In the genomic region with DNA sequence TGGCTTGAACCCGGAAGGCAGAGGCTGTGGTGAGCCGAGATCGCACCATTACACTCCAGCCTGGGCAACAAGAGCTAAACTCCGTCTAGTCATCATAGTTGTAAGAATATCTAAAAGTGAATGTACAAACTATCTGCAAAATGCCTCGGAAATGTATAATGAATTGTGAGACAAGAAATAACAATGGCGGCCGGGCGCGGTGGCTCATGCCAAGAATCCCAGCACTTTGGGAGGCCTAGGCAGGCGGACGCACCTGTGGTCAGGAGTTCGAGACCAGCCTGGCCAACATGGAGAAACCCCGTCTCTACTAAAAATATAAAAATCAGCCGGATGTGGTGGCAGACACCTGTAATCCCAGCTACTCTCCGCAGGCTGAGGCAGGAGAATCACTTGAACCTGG, we compare ENCODE assay signal across 39 cellular contexts.
"Had no signal": no experiment of that assay in that cellular context is flagged by ENCODE, and none has a peak within 500 bp of the region (broad histone marks: within the 10 kb centered on the region; RNA-seq: fewer than 3 reads in every experiment).

No MANE protein-coding gene starts in this region.

- H3K9me3 Mint-ChIP-seq: activated naive CD4-positive, alpha-beta T cell treated with anti-CD3 and anti-CD28 coated beads for 36 hours; activated naive CD4-positive, alpha-beta T cell treated with anti-CD3 and anti-CD28 coated beads, Interleukin-2, amount 10 ng/mL, durations not matched to agents 7 days and 5 days; activated naive CD4-positive, alpha-beta T cell treated with anti-CD3 and anti-CD28 coated beads, Interleukin-2, amount 50 U/mL, for 24 hours; activated naive CD4-positive, alpha-beta T cell treated with anti-CD3 and anti-CD28 coated beads, Interleukin-2, amount 50 U/mL, for 72 hours; activated naive CD8-positive, alpha-beta T cell treated with anti-CD3 and anti-CD28 coated beads for 36 hours; activated naive CD8-positive, alpha-beta T cell treated with anti-CD3 and anti-CD28 coated beads, Interleukin-2, amount 10 ng/mL, durations not matched to agents 7 days and 5 days; activated naive CD8-positive, alpha-beta T cell treated with anti-CD3 and anti-CD28 coated beads, Interleukin-2, amount 50 U/mL, for 24 hours; activated T-cell treated with anti-CD3 and anti-CD28 coated beads, Interleukin-2, amount 50 U/mL, for 24 hours; activated T-cell treated with anti-CD3 and anti-CD28 coated beads, Interleukin-2, amount 50 U/mL, for 4 hours; activated T-helper 1 cell treated with anti-CD3 and anti-CD28 coated beads, Interleukin-12 subunit alpha, Interleukin-12 subunit beta, Interleukin-2, Interleukin-4 antibody, amounts not matched to agents 30 ng/mL and 10 ng/mL and 1 ng/mL, durations not matched to agents 14 hours and 24 hours and 36 hours; activated T-helper 17 cell treated with anti-CD3 and anti-CD28 coated beads, Interleukin-2, amount 50 U/mL, for 72 hours; activated T-helper 2 cell treated with anti-CD3 and anti-CD28 coated beads, Interferon-gamma antibody, Interleukin-2, Interleukin-4, amounts not matched to agents 10 μg/mL and 5 μg/mL and 100 μg/mL, durations not matched to agents 14 hours and 24 hours and 36 hours; central memory CD8-positive, alpha-beta T cell had no signal

- H3K27me3 Mint-ChIP-seq: activated naive CD4-positive, alpha-beta T cell treated with anti-CD3 and anti-CD28 coated beads, Interleukin-2, amount 10 ng/mL, durations not matched to agents 7 days and 5 days; activated naive CD4-positive, alpha-beta T cell treated with anti-CD3 and anti-CD28 coated beads, Interleukin-2, amount 50 U/mL, for 24 hours; activated naive CD8-positive, alpha-beta T cell; activated naive CD8-positive, alpha-beta T cell treated with anti-CD3 and anti-CD28 coated beads for 36 hours; activated naive CD8-positive, alpha-beta T cell treated with anti-CD3 and anti-CD28 coated beads, Interleukin-2, amount 10 ng/mL, durations not matched to agents 7 days and 5 days; activated naive CD8-positive, alpha-beta T cell treated with anti-CD3 and anti-CD28 coated beads, Interleukin-2, amount 50 U/mL, for 24 hours; activated T-cell treated with anti-CD3 and anti-CD28 coated beads, Interleukin-2, amount 50 U/mL, for 24 hours; activated T-helper 17 cell treated with anti-CD3 and anti-CD28 coated beads, Interleukin-2, amount 50 U/mL, for 72 hours; brain; central memory CD8-positive, alpha-beta T cell had no signal

- H3K9me3 ChIP-seq: adrenal gland, ascending aorta, body of pancreas, breast epithelium had no signal

- H3K4me1 Mint-ChIP-seq: activated T-helper 17 cell treated with anti-CD3 and anti-CD28 coated beads, Interleukin-2, amount 50 U/mL, for 72 hours had no signal

- H3K4me3 Mint-ChIP-seq: activated naive CD4-positive, alpha-beta T cell treated with anti-CD3 and anti-CD28 coated beads for 36 hours; activated naive CD4-positive, alpha-beta T cell treated with anti-CD3 and anti-CD28 coated beads, Interleukin-2, amount 10 ng/mL, durations not matched to agents 7 days and 5 days; activated naive CD4-positive, alpha-beta T cell treated with anti-CD3 and anti-CD28 coated beads, Interleukin-2, amount 50 U/mL, for 24 hours; activated naive CD8-positive, alpha-beta T cell; activated naive CD8-positive, alpha-beta T cell treated with anti-CD3 and anti-CD28 coated beads for 36 hours; activated naive CD8-positive, alpha-beta T cell treated with anti-CD3 and anti-CD28 coated beads, Interleukin-2, amount 10 ng/mL, durations not matched to agents 7 days and 5 days; activated naive CD8-positive, alpha-beta T cell treated with anti-CD3 and anti-CD28 coated beads, Interleukin-2, amount 50 U/mL, for 24 hours; activated T-cell treated with anti-CD3 and anti-CD28 coated beads, Interleukin-2, amount 50 U/mL, for 24 hours; activated T-cell treated with anti-CD3 and anti-CD28 coated beads, Interleukin-2, amount 50 U/mL, for 4 hours; activated T-cell treated with anti-CD3 and anti-CD28 coated beads, Interleukin-2, amount 50 U/mL, for 72 hours; activated T-helper 1 cell treated with anti-CD3 and anti-CD28 coated beads, Interleukin-12 subunit alpha, Interleukin-12 subunit beta, Interleukin-2, Interleukin-4 antibody, amounts not matched to agents 30 ng/mL and 10 ng/mL and 1 ng/mL, durations not matched to agents 14 hours and 24 hours and 36 hours; activated T-helper 17 cell treated with anti-CD3 and anti-CD28 coated beads, Interleukin-2, amount 50 U/mL, for 72 hours; brain; central memory CD8-positive, alpha-beta T cell had no signal

- H3K4me1 ChIP-seq: ascending aorta, breast epithelium had no signal

- DNase-seq: activated effector memory CD4-positive, alpha-beta T cell treated with anti-CD3 and anti-CD28 coated beads, Interleukin-2, amount 50 U/mL, for 16 hours; activated effector memory CD4-positive, alpha-beta T cell treated with Interleukin-2 at 50 U/mL for 16 hours; activated gamma-delta T cell; activated gamma-delta T cell treated with Interleukin-2 at 50 U/mL for 16 hours; activated naive CD4-positive, alpha-beta T cell; activated naive CD4-positive, alpha-beta T cell treated with anti-CD3 and anti-CD28 coated beads for 36 hours; activated naive CD4-positive, alpha-beta T cell treated with anti-CD3 and anti-CD28 coated beads, Interleukin-2, amount 10 ng/mL, durations not matched to agents 7 days and 5 days; activated naive CD4-positive, alpha-beta T cell treated with anti-CD3 and anti-CD28 coated beads, Interleukin-2, amount 50 U/mL, for 16 hours; activated naive CD4-positive, alpha-beta T cell treated with Interleukin-2 at 50 U/mL for 16 hours; activated naive CD8-positive, alpha-beta T cell treated with anti-CD3 and anti-CD28 coated beads for 36 hours; activated naive CD8-positive, alpha-beta T cell treated with anti-CD3 and anti-CD28 coated beads, Interleukin-2, amount 10 ng/mL, durations not matched to agents 7 days and 5 days; activated naive CD8-positive, alpha-beta T cell treated with anti-CD3 and anti-CD28 coated beads, Interleukin-2, amount 50 U/mL, for 24 hours; activated T-cell treated with anti-CD3 and anti-CD28 coated beads, Interleukin-2, amount 50 U/mL, for 24 hours; activated T-cell treated with anti-CD3 and anti-CD28 coated beads, Interleukin-2, amount 50 U/mL, for 4 hours; activated T-cell treated with anti-CD3 and anti-CD28 coated beads, Interleukin-2, amount 50 U/mL, for 48 hours; activated T-cell treated with anti-CD3 and anti-CD28 coated beads, Interleukin-2, amount 50 U/mL, for 72 hours; adrenal gland; amniotic stem cell; amygdala; anterior cingulate cortex; aorta; body of pancreas; brain microvascular endothelial cell; caudate nucleus; central memory CD4-positive, alpha-beta T cell; cerebellar nuclear complex had no signal

- H3K4me3 ChIP-seq: adrenal gland, ascending aorta, body of pancreas, breast epithelium, cardiac muscle cell had no signal

- H3K27ac Mint-ChIP-seq: activated naive CD4-positive, alpha-beta T cell treated with anti-CD3 and anti-CD28 coated beads for 36 hours; activated naive CD4-positive, alpha-beta T cell treated with anti-CD3 and anti-CD28 coated beads, Interleukin-2, amount 10 ng/mL, durations not matched to agents 7 days and 5 days; activated naive CD4-positive, alpha-beta T cell treated with anti-CD3 and anti-CD28 coated beads, Interleukin-2, amount 50 U/mL, for 24 hours; activated naive CD4-positive, alpha-beta T cell treated with anti-CD3 and anti-CD28 coated beads, Interleukin-2, amount 50 U/mL, for 72 hours; activated naive CD8-positive, alpha-beta T cell; activated naive CD8-positive, alpha-beta T cell treated with anti-CD3 and anti-CD28 coated beads for 36 hours; activated naive CD8-positive, alpha-beta T cell treated with anti-CD3 and anti-CD28 coated beads, Interleukin-2, amount 10 ng/mL, durations not matched to agents 7 days and 5 days; activated naive CD8-positive, alpha-beta T cell treated with anti-CD3 and anti-CD28 coated beads, Interleukin-2, amount 50 U/mL, for 24 hours; activated T-cell treated with anti-CD3 and anti-CD28 coated beads, Interleukin-2, amount 50 U/mL, for 24 hours; activated T-cell treated with anti-CD3 and anti-CD28 coated beads, Interleukin-2, amount 50 U/mL, for 72 hours; activated T-helper 1 cell treated with anti-CD3 and anti-CD28 coated beads, Interleukin-12 subunit alpha, Interleukin-12 subunit beta, Interleukin-2, Interleukin-4 antibody, amounts not matched to agents 30 ng/mL and 10 ng/mL and 1 ng/mL, durations not matched to agents 14 hours and 24 hours and 36 hours; activated T-helper 17 cell treated with anti-CD3 and anti-CD28 coated beads, Interleukin-2, amount 50 U/mL, for 72 hours; activated T-helper 2 cell treated with anti-CD3 and anti-CD28 coated beads, Interferon-gamma antibody, Interleukin-2, Interleukin-4, amounts not matched to agents 10 μg/mL and 5 μg/mL and 100 μg/mL, durations not matched to agents 14 hours and 24 hours and 36 hours; brain had no signal

- ATAC-seq: activated naive CD4-positive, alpha-beta T cell treated with anti-CD3 and anti-CD28 coated beads, Interleukin-2, amount 50 U/mL, for 72 hours; activated naive CD8-positive, alpha-beta T cell treated with anti-CD3 and anti-CD28 coated beads, Interleukin-2, amount 50 U/mL, for 24 hours; activated T-cell treated with anti-CD3 and anti-CD28 coated beads, Interleukin-2, amount 50 U/mL, for 4 hours; activated T-cell treated with anti-CD3 and anti-CD28 coated beads, Interleukin-2, amount 50 U/mL, for 72 hours; activated T-helper 17 cell treated with anti-CD3 and anti-CD28 coated beads, Interleukin-2, amount 50 U/mL, for 72 hours; body of pancreas had no signal

- H3K36me3 ChIP-seq: breast epithelium had no signal

- H3K27ac ChIP-seq: adrenal gland, ascending aorta, body of pancreas, brain microvascular endothelial cell, breast epithelium, cardiac muscle cell had no signal

- H3K27me3 ChIP-seq: adrenal gland, ascending aorta, body of pancreas, brain microvascular endothelial cell, breast epithelium, cardiac muscle cell had no signal

- FAIRE-seq: astrocyte, bronchial epithelial cell had no signal
